Comparison of ENCODE assay signal across 32 cellular contexts in genomic region chr4:5969336-5969735, GRCh38. TPM values are rescaled to one million over a fixed set of nuclear protein-coding genes. Genes with fewer than 3 reads are reported as not detected.
"Had no signal": no experiment of that assay in that cellular context is flagged by ENCODE, and none has a peak within 500 bp of the region (broad histone marks: within the 10 kb centered on the region; RNA-seq: fewer than 3 reads in every experiment).

No MANE protein-coding gene starts in this region.

- DNase-seq: activated CD4-positive, alpha-beta T cell treated with anti-CD3 and anti-CD28 coated beads, Interleukin-2, amount 10 ng/mL, durations not matched to agents 24 days and 14 days; activated CD4-positive, alpha-beta T cell treated with anti-CD3 and anti-CD28 coated beads, Interleukin-2, amount 50 U/mL, for 4 hours; activated CD4-positive, CD25-positive, alpha-beta regulatory T cell; activated CD8-positive, alpha-beta T cell treated with anti-CD3 and anti-CD28 coated beads for 36 hours; activated naive CD4-positive, alpha-beta T cell; activated naive CD8-positive, alpha-beta T cell treated with anti-CD3 and anti-CD28 coated beads, Interleukin-2, amount 10 ng/mL, durations not matched to agents 7 days and 5 days; activated T-cell treated with anti-CD3 and anti-CD28 coated beads for 4 hours; activated T-cell treated with anti-CD3 and anti-CD28 coated beads, Interleukin-2, amount 50 U/mL, for 4 hours; adrenal gland; body of pancreas; caudate nucleus; MM.1S; MV-4-11; NCI-H1092; NCI-H1436 treated with DMSO at 0.1 percent for 48 hours; NCI-H1694 treated with DMSO at 0.1 percent for 48 hours; NCI-H2029; NCI-H345; NCI-H524 treated with DMSO at 0.1 percent for 48 hours; SHP77; SJCRH30; T1000; WERI-Rb-1 had no signal

- H3K27ac Mint-ChIP-seq: activated CD4-positive, alpha-beta T cell treated with anti-CD3 and anti-CD28 coated beads, Interleukin-2, amount 10 ng/mL, durations not matched to agents 24 days and 14 days; activated CD8-positive, alpha-beta T cell treated with anti-CD3 and anti-CD28 coated beads for 36 hours; activated naive CD4-positive, alpha-beta T cell treated with anti-CD3 and anti-CD28 coated beads, Interleukin-2, amount 50 U/mL, for 24 hours; activated naive CD8-positive, alpha-beta T cell treated with anti-CD3 and anti-CD28 coated beads, Interleukin-2, amount 10 ng/mL, durations not matched to agents 7 days and 5 days; activated T-helper 1 cell treated with anti-CD3 and anti-CD28 coated beads, Interleukin-12 subunit alpha, Interleukin-12 subunit beta, Interleukin-2, Interleukin-4 antibody, amounts not matched to agents 30 ng/mL and 10 ng/mL and 1 ng/mL, durations not matched to agents 14 hours and 24 hours and 36 hours had no signal

- H3K4me1 Mint-ChIP-seq: activated CD4-positive, alpha-beta T cell treated with anti-CD3 and anti-CD28 coated beads, Interleukin-2, amount 10 ng/mL, durations not matched to agents 24 days and 14 days; activated naive CD4-positive, alpha-beta T cell treated with anti-CD3 and anti-CD28 coated beads, Interleukin-2, amount 50 U/mL, for 24 hours; activated naive CD8-positive, alpha-beta T cell treated with anti-CD3 and anti-CD28 coated beads, Interleukin-2, amount 10 ng/mL, durations not matched to agents 7 days and 5 days had no signal

- H3K27me3 ChIP-seq: body of pancreas had no signal

- H3K36me3 ChIP-seq: adrenal gland, breast epithelium, SJCRH30, WERI-Rb-1 had no signal

- ATAC-seq: activated CD8-positive, alpha-beta T cell treated with anti-CD3 and anti-CD28 coated beads for 36 hours; activated T-cell treated with anti-CD3 and anti-CD28 coated beads, Interleukin-2, amount 50 U/mL, for 4 hours; body of pancreas; Panc1 had no signal

- H3K9me3 ChIP-seq: adrenal gland, body of pancreas, breast epithelium, SJCRH30 had no signal

- H3K36me3 Mint-ChIP-seq: activated naive CD4-positive, alpha-beta T cell treated with anti-CD3 and anti-CD28 coated beads, Interleukin-2, amount 50 U/mL, for 24 hours; activated naive CD8-positive, alpha-beta T cell treated with anti-CD3 and anti-CD28 coated beads, Interleukin-2, amount 10 ng/mL, durations not matched to agents 7 days and 5 days had no signal

- H3K9me3 Mint-ChIP-seq: activated CD4-positive, alpha-beta T cell treated with anti-CD3 and anti-CD28 coated beads, Interleukin-2, amount 10 ng/mL, durations not matched to agents 24 days and 14 days; activated CD8-positive, alpha-beta T cell treated with anti-CD3 and anti-CD28 coated beads for 36 hours; activated naive CD4-positive, alpha-beta T cell treated with anti-CD3 and anti-CD28 coated beads, Interleukin-2, amount 50 U/mL, for 24 hours; activated naive CD8-positive, alpha-beta T cell treated with anti-CD3 and anti-CD28 coated beads, Interleukin-2, amount 10 ng/mL, durations not matched to agents 7 days and 5 days; activated T-cell treated with anti-CD3 and anti-CD28 coated beads, Interleukin-2, amount 50 U/mL, for 4 hours; activated T-helper 1 cell treated with anti-CD3 and anti-CD28 coated beads, Interleukin-12 subunit alpha, Interleukin-12 subunit beta, Interleukin-2, Interleukin-4 antibody, amounts not matched to agents 30 ng/mL and 10 ng/mL and 1 ng/mL, durations not matched to agents 14 hours and 24 hours and 36 hours had no signal

- H3K27ac ChIP-seq: adrenal gland, body of pancreas, breast epithelium, KMS-11, SJCRH30, SK-N-MC, WERI-Rb-1 had no signal

- H3K4me3 ChIP-seq: adrenal gland, body of pancreas, breast epithelium, SJCRH30, SK-N-MC had no signal

- H3K9ac ChIP-seq: KMS-11 had no signal

- H3K4me3 Mint-ChIP-seq: activated CD4-positive, alpha-beta T cell treated with anti-CD3 and anti-CD28 coated beads, Interleukin-2, amount 10 ng/mL, durations not matched to agents 24 days and 14 days; activated CD8-positive, alpha-beta T cell treated with anti-CD3 and anti-CD28 coated beads for 36 hours; activated naive CD4-positive, alpha-beta T cell treated with anti-CD3 and anti-CD28 coated beads, Interleukin-2, amount 50 U/mL, for 24 hours; activated naive CD8-positive, alpha-beta T cell treated with anti-CD3 and anti-CD28 coated beads, Interleukin-2, amount 10 ng/mL, durations not matched to agents 7 days and 5 days; activated T-cell treated with anti-CD3 and anti-CD28 coated beads, Interleukin-2, amount 50 U/mL, for 4 hours; activated T-helper 1 cell treated with anti-CD3 and anti-CD28 coated beads, Interleukin-12 subunit alpha, Interleukin-12 subunit beta, Interleukin-2, Interleukin-4 antibody, amounts not matched to agents 30 ng/mL and 10 ng/mL and 1 ng/mL, durations not matched to agents 14 hours and 24 hours and 36 hours had no signal

- H3K4me1 ChIP-seq: adrenal gland, body of pancreas, breast epithelium, SJCRH30 had no signal

- H3K27me3 Mint-ChIP-seq: activated CD4-positive, alpha-beta T cell treated with anti-CD3 and anti-CD28 coated beads, Interleukin-2, amount 10 ng/mL, durations not matched to agents 24 days and 14 days; activated naive CD8-positive, alpha-beta T cell treated with anti-CD3 and anti-CD28 coated beads, Interleukin-2, amount 10 ng/mL, durations not matched to agents 7 days and 5 days had no signal

RNA-seq across cellular contexts. Expression of gene C4orf50, which starts 48.9 kb away (rescaled TPM):
- total RNA-seq: LHCN-M2, NCI-H460, RPMI7951, SJCRH30 had no signal
